In genomic region chr11:111443032-111443431, GRCh38 we compare ENCODE assay signal across 27 cellular contexts.
"Had no signal": no experiment of that assay in that cellular context is flagged by ENCODE, and none has a peak within 500 bp of the region (broad histone marks: within the 10 kb centered on the region; RNA-seq: fewer than 3 reads in every experiment).

No MANE protein-coding gene starts in this region.

- DNase-seq: dermis blood vessel endothelial cell; effector memory CD4-positive, alpha-beta T cell; foreskin keratinocyte; heart left ventricle; kidney; mesenchymal stem cell; mucosa of descending colon; naive thymus-derived CD4-positive, alpha-beta T cell; stimulated activated CD4-positive, alpha-beta T cell treated with anti-CD3 and anti-CD28 coated beads, Interleukin-12 subunit alpha, Interleukin-12 subunit beta, amount 100 ng/mL, for 4 hours; stimulated activated CD4-positive, alpha-beta T cell treated with anti-CD3 and anti-CD28 coated beads, Interleukin-1b, Interleukin-23, amount 100 ng/mL, for 48 hours; stimulated activated CD4-positive, alpha-beta T cell treated with anti-CD3 and anti-CD28 coated beads, Interleukin-4, amount 100 ng/mL, for 1 hour; stimulated activated CD8-positive, alpha-beta memory T cell treated with anti-CD3 and anti-CD28 coated beads, Interleukin-4, amount 100 ng/mL, for 48 hours; stimulated activated naive CD4-positive, alpha-beta T cell; stimulated activated naive CD8-positive, alpha-beta T cell treated with anti-CD3 and anti-CD28 coated beads, Interleukin-15, amount 100 ng/mL, for 72 hours; transverse colon; upper lobe of right lung had no signal

- H2AFZ ChIP-seq: hepatocyte, neural progenitor cell, parathyroid adenoma had no signal

- H3K9me3 ChIP-seq: esophagus muscularis mucosa, gastroesophageal sphincter, heart left ventricle, mucosa of descending colon, suprapubic skin, transverse colon, upper lobe of right lung, vagina had no signal

- ATAC-seq: foreskin keratinocyte; gastroesophageal sphincter; heart left ventricle; left lobe of liver; mucosa of descending colon; naive thymus-derived CD4-positive, alpha-beta T cell; sciatic nerve; stimulated activated naive CD8-positive, alpha-beta T cell treated with anti-CD3 and anti-CD28 coated beads, Interleukin-15, amount 100 ng/mL, for 72 hours; upper lobe of right lung had no signal

- H3K36me3 ChIP-seq: esophagus muscularis mucosa, gastroesophageal sphincter, heart left ventricle, neural progenitor cell, suprapubic skin, transverse colon, upper lobe of right lung, vagina had no signal

- H3K9ac ChIP-seq: neural progenitor cell, parathyroid adenoma had no signal

- H3K4me3 ChIP-seq: esophagus muscularis mucosa, gastroesophageal sphincter, heart left ventricle, hepatocyte, mucosa of descending colon, neural progenitor cell, smooth muscle cell, suprapubic skin, transverse colon, upper lobe of right lung, vagina had no signal

- H3K79me2 ChIP-seq: hepatocyte, parathyroid adenoma had no signal

- H3K4me2 ChIP-seq: hepatocyte, neural progenitor cell, smooth muscle cell had no signal

- H3K27ac ChIP-seq: esophagus muscularis mucosa, foreskin keratinocyte, gastroesophageal sphincter, heart left ventricle, hepatocyte, neural progenitor cell, parathyroid adenoma, suprapubic skin, transverse colon, upper lobe of right lung, vagina had no signal

- H3K4me1 ChIP-seq: foreskin keratinocyte, gastroesophageal sphincter had no signal

- H3K27me3 ChIP-seq: esophagus muscularis mucosa, foreskin keratinocyte, gastroesophageal sphincter, hepatocyte, neural progenitor cell, suprapubic skin, transverse colon, upper lobe of right lung, vagina had no signal

- FAIRE-seq: endothelial cell of umbilical vein, kidney had no signal
